Comparison of ENCODE assay signal across 8 cellular contexts in the genomic region with DNA sequence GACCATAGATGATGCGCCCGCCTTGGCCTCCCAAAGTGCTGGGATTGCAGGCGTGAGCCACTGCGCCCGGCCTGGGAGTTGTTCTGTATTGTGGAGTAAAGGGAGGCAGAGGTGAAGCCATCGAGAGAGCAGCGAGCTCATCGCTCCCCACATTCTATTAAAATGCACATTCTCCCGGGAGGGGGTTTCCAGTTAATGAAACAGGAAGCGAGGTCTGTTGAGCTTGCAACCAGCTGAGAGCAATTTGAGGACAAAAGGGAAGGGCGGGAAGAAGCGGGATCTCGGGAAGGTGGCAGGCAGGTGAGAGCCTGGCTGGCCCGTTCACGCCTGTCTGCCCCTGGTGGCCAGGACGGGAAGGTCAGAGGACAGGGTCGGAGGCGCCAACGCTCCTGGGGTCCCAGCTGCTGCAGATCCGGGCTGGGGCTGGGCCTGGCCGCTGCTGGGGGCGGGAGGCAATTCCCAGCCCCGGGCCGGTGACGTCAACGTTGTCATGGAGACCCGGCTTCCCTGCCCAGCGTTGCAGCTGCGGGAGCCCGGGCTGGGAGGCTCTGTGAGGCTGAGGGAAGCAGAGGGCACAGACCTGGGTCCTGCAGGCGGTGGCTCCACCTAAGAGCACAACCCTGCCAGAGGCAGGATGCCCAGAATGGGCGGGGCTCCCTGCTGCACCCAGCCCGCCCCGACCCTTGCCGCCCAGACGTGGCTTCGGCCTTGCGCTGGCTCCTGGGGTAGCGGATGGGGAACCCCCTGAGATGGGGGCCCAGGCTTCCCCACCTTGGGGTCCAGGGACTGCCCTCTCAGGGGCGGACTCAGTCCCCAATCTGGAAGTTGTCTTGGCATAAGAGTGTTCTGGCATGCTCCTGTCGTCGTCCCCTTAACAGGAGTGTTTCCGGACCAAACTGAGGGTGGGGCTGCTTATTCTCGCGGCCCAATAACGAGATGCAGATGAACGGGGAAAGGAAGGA. TPM values are rescaled to one million over a fixed set of nuclear protein-coding genes. Genes with fewer than 3 reads are reported as not detected.
DNase-seq lines count a peak whose midpoint lies in the region; ATAC-seq and TF ChIP-seq lines count a peak whose summit lies in the region.

No MANE protein-coding gene starts in this region.

- peak overlapping the region; percentile 79 for H2AFZ ChIP-seq in mammary epithelial cell (ENCODE audit: low read depth, low read length)

- peak; percentile 60 for ATAC-seq in HG02571 (IDR thresholded peaks at IDR 0.05; ENCODE audit: unreplicated experiment)

- no peaks in the 10 kb centered on the region for H3K79me2 ChIP-seq in mammary epithelial cell (ENCODE audit: insufficient read depth, low read length)

- in situ Hi-C loops in mammary epithelial cell (cut with MboI; ENCODE audit: low sequenced_read_pairs in 2 of 2): loop anchor here (25.0 kb wide), 2 partner anchors 693 to 1193 kb away; partner anchors contain the start of genes ATMIN (in 2 of the 2) and DYNLRB2 (in 1 of the 2)

- DNase-seq in GM10266 (ENCODE audit: extremely low spot score) (peak; percentile 65), NCI-H146 treated with DMSO at 0.1 percent for 48 hours (lab: John Stamatoyannopoulos, UW; ENCODE audit: unreplicated experiment) (peak; percentile 95), mammary epithelial cell (peak; percentile 53), immature natural killer cell (peak in 2 of 3 donors; percentile 42 to 45), cortex of kidney (lab: John Stamatoyannopoulos, UW) (no peak)

- no peaks in the 10 kb centered on the region for H3K36me3 Mint-ChIP-seq in immature natural killer cell

- H3K4me2 ChIP-seq in mammary epithelial cell (ENCODE audit: insufficient read depth, low read depth, low read length): peak overlapping the region; percentile 88

- TF ChIP-seq CTCF in GM10266 (IDR thresholded peaks at IDR 0.05; ENCODE audit: control insufficient read depth, insufficient read depth, low read depth, missing control alignments) (peak; percentile 73), VCaP (conservative IDR thresholded peaks at IDR 0.05) (peak; percentile 72), mammary epithelial cell (conservative IDR thresholded peaks at IDR 0.05 in 1 of 2, IDR thresholded peaks at IDR 0.05 in 1 of 2; ENCODE audit: extremely low read depth in 1 of 2, insufficient read depth in 1 of 2, low read depth in 1 of 2, low read length in 2 of 2) (peak; percentile 54 to 75)

- H3K4me1 ChIP-seq in mammary epithelial cell (ENCODE audit: insufficient read depth, low read length): peaks cover 12% of the 10 kb centered on the region

- H3K27me3 Mint-ChIP-seq in immature natural killer cell (ENCODE audit: low read depth in 3 of 3): peaks cover 1 to 7% (median 1%) of the 10 kb centered on the region in 3 donors

- H4K20me1 ChIP-seq in mammary epithelial cell (ENCODE audit: insufficient read depth, low read length): no peaks in the 10 kb centered on the region

- no peaks in the 10 kb centered on the region for H3K36me3 ChIP-seq in mammary epithelial cell (ENCODE audit: insufficient read depth, low read length)

- H3K9ac ChIP-seq in mammary epithelial cell (ENCODE audit: insufficient read depth, low read length): no peak overlapping the region

- no peak overlapping the region for H3K27ac ChIP-seq in VCaP
- H3K27ac ChIP-seq in mammary epithelial cell (ENCODE audit: insufficient read depth, low read depth, low read length): peak overlapping the region; percentile 15
- H3K27ac ChIP-seq in skin epidermis: peak overlapping the region in 20 of 21 experiments; percentile 4 to 85 (median 68)

- H3K4me3 ChIP-seq in mammary epithelial cell (replicated peaks in 1 of 3; ENCODE audit: insufficient read depth in 1 of 3, low read depth in 2 of 3, low read length in 3 of 3): peak overlapping the region in 2 of 3 experiments; percentile 3 to 29
- peak overlapping the region; percentile 14 to 37 (median 25) for H3K4me3 ChIP-seq in skin epidermis

- dilution Hi-C loops in mammary epithelial cell (cut with HindIII; ENCODE audit: low sequenced_read_pairs): loop anchor here (5.0 kb wide), 1 partner anchor 353 kb away; no protein-coding TSS in a partner anchor

- WGBS in mammary epithelial cell (ENCODE audit: low coverage, missing lambda C conversion rate): 29% methylated on average over 19 of the region's 47 CpGs

- peak overlapping the region in 3 of 6 donors; percentile 41 to 82 (median 80) for H3K27ac Mint-ChIP-seq in immature natural killer cell

- no TSS peak for BruUV-seq in mammary epithelial cell (replicated peaks; lab: Mats Ljungman, UMichigan)

- peak overlapping the region; percentile 77 to 87 (median 80) for H3K4me3 Mint-ChIP-seq in immature natural killer cell

- CTCF ChIA-PET in mammary epithelial cell (lab: Charles Lee; ENCODE audit: low non-redundant PET): interaction anchor here (0.7 kb wide), 1 partner anchor 29 kb away, joined by 3 read pairs; no protein-coding TSS in a partner anchor

- intact Hi-C loops in mammary epithelial cell (cut with micrococcal nuclease): no loop called here

- peaks cover 14 to 17% of the 10 kb centered on the region in 2 donors for H3K4me1 Mint-ChIP-seq in immature natural killer cell

- no peaks in the 10 kb centered on the region for H3K9me3 Mint-ChIP-seq in immature natural killer cell

- no peaks in the 10 kb centered on the region for H3K27me3 ChIP-seq in mammary epithelial cell (ENCODE audit: insufficient read depth, low read length)

- no peaks in the 10 kb centered on the region for H3K9me3 ChIP-seq in mammary epithelial cell (replicated peaks; ENCODE audit: insufficient read depth, low read length)

RNA-seq across cellular contexts. Expression of gene PLCG2, which starts 48.7 kb away (rescaled TPM):
- total RNA-seq in mammary epithelial cell: 1 to 10 TPM; 6.9 to 8.2 TPM
- polyA plus RNA-seq in mammary epithelial cell: 2.5 TPM
- 15.7 TPM for polyA minus RNA-seq in mammary epithelial cell
- 10 to 100 TPM; 24.4 to 91.6 (median 46.4) TPM for polyA plus RNA-seq in immature natural killer cell
